6 cellular contexts compared by ENCODE assay signal in the genomic region with DNA sequence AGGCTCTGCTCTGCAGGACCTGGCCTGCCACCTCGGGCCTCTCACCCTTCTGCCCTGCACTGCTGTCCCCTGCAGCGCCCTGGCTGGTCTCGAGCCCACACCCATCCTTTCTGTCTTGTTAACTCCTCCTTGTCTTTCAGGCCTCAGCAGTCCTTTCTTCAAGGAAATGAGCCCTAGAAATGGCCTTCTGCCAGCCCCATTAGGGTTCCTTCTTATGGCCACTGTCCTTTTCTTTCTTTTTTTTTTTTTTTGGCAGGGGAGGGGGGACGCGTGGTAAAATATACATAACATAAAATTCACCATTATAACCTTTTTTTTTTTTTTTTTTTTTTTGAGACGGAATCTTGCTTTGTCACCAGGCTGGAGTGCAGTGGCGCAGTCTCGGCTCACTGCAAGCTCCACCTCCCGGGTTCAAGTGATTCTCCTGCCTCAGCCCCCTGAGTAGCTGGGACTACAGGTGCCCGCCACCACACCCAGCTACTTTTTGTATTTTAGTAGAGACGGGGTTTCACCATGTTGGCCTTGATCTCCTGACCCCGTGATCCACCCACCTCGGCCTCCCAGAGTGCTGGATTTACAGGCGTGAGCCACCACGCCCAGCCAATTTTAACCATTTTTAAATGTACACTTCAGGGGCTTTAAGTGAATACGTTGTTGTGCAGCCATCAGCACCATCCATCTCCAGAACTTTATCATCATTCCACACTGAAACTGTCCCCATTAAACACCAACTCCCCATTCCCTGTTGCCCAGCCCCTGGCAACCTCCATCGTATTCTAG. TPM values are rescaled to one million over a fixed set of nuclear protein-coding genes. Genes with fewer than 3 reads are reported as not detected.
DNase-seq lines count a peak whose midpoint lies in the region; ATAC-seq and TF ChIP-seq lines count a peak whose summit lies in the region.
"Not testable (repeated sequence)": the region's sequence is repeated elsewhere in the genome, so short reads cannot be mapped to it uniquely, and the experiment has no call there.

No MANE protein-coding gene starts in this region.

- ATAC-seq in activated T-cell treated with anti-CD3 and anti-CD28 coated beads, Interleukin-2, amount 50 U/mL, for 4 hours = not testable (repeated sequence)

- 75 to 78% methylated on average over 16 to 17 of the region's 17 CpGs for WGBS in esophagus, 2 donors
- WGBS in stomach, 5 donors = 74 to 77% (median 74%) methylated on average over 16 to 17 of the region's 17 CpGs

- intact Hi-C loops in OCI-LY7 (cut with micrococcal nuclease; ENCODE audit: unreplicated experiment); stomach (cut with DNase I; ENCODE audit: low total_unique reads): not testable (repeated sequence)

- not testable (repeated sequence) for H3K79me2 ChIP-seq in OCI-LY7 (ENCODE audit: insufficient read depth, low read depth, low read length)

- DNase-seq in OCI-LY7 (ENCODE audit: low spot score); activated T-cell treated with anti-CD3 and anti-CD28 coated beads, Interleukin-2, amount 50 U/mL, for 4 hours; stomach: not testable (repeated sequence)

- H2AFZ ChIP-seq in OCI-LY7 (ENCODE audit: low read length) = not testable (repeated sequence)

- H3K4me1 ChIP-seq in BLaER1 treated with 17β-estradiol and CSF1 and Interleukin-3, amounts not matched to agents 10 nM and 100 nM = peaks cover 31 to 54% (median 43%) of the 10 kb centered on the region in 10 experiments
- H3K4me1 ChIP-seq in OCI-LY7 (ENCODE audit: insufficient read depth, low read length, poor library complexity, severe bottlenecking) (peaks cover 18% of the 10 kb centered on the region), mucosa of rectum (ENCODE audit: control insufficient read depth in 2 of 2, insufficient read depth in 2 of 2, low read length in 2 of 2) (peaks cover 8 to 23% of the 10 kb centered on the region in 2 donors), stomach (peaks cover 11 to 48% (median 39%) of the 10 kb centered on the region in 4 donors)
- not testable (repeated sequence) for H3K4me1 ChIP-seq in esophagus (ENCODE audit: control insufficient read depth in 2 of 2, insufficient read depth in 2 of 2, low read length in 1 of 2)

- TF ChIP-seq CTCF in OCI-LY7 (conservative IDR thresholded peaks at IDR 0.05; ENCODE audit: low read length); stomach (IDR thresholded peaks at IDR 0.05): not testable (repeated sequence)

- H3K4me3 ChIP-seq in BLaER1 treated with 17β-estradiol and CSF1 and Interleukin-3, amounts not matched to agents 10 nM and 100 nM; OCI-LY7 (ENCODE audit: low read depth, low read length, poor library complexity, severe bottlenecking); esophagus (ENCODE audit: low read depth in 1 of 2, low read length in 2 of 2); mucosa of rectum (ENCODE audit: low read length in 2 of 2); stomach: not testable (repeated sequence)

- not testable (repeated sequence) for H3K9me2 ChIP-seq in OCI-LY7 (ENCODE audit: insufficient read depth, low read length)

- H3K27me3 Mint-ChIP-seq in activated T-cell treated with anti-CD3 and anti-CD28 coated beads, Interleukin-2, amount 50 U/mL, for 4 hours (ENCODE audit: low read depth) = not testable (repeated sequence)

- peaks cover 20% of the 10 kb centered on the region for H3K4me1 Mint-ChIP-seq in activated T-cell treated with anti-CD3 and anti-CD28 coated beads, Interleukin-2, amount 50 U/mL, for 4 hours (ENCODE audit: low read depth)

- peak overlapping the region; percentile 24 for H3K4me3 Mint-ChIP-seq in activated T-cell treated with anti-CD3 and anti-CD28 coated beads, Interleukin-2, amount 50 U/mL, for 4 hours

- peak overlapping the region; percentile 17 to 90 (median 78); a peak in 21 of 22 replicates for H3K4me2 ChIP-seq in BLaER1 treated with 17β-estradiol and CSF1 and Interleukin-3, amounts not matched to agents 10 nM and 100 nM
- not testable (repeated sequence) for H3K4me2 ChIP-seq in OCI-LY7 (ENCODE audit: low read length)

- not testable (repeated sequence) for H3K9me3 ChIP-seq in BLaER1 treated with 17β-estradiol and CSF1 and Interleukin-3, amounts not matched to agents 10 nM and 100 nM (replicated peaks in 1 of 11); OCI-LY7 (ENCODE audit: low read length); esophagus (ENCODE audit: control insufficient read depth in 2 of 2, insufficient read depth in 1 of 2, low read depth in 1 of 2, low read length in 1 of 2); mucosa of rectum (ENCODE audit: control insufficient read depth in 2 of 2, low read length in 2 of 2); stomach

- H3K9me3 Mint-ChIP-seq in activated T-cell treated with anti-CD3 and anti-CD28 coated beads, Interleukin-2, amount 50 U/mL, for 4 hours = not testable (repeated sequence)

- not testable (repeated sequence) for H3K27me3 ChIP-seq in BLaER1 treated with 17β-estradiol and CSF1 and Interleukin-3, amounts not matched to agents 10 nM and 100 nM; esophagus (ENCODE audit: control insufficient read depth in 1 of 2, insufficient read depth in 2 of 2, low read length in 2 of 2); mucosa of rectum (ENCODE audit: control insufficient read depth in 2 of 2, insufficient read depth in 2 of 2, low read length in 2 of 2); stomach

- TF ChIP-seq POLR2A in stomach (IDR thresholded peaks at IDR 0.05) = not testable (repeated sequence)

- H3K36me3 Mint-ChIP-seq in activated T-cell treated with anti-CD3 and anti-CD28 coated beads, Interleukin-2, amount 50 U/mL, for 4 hours (ENCODE audit: insufficient read depth) = not testable (repeated sequence)

- CTCF ChIA-PET in OCI-LY7 (lab: Charles Lee; ENCODE audit: unreplicated experiment) = interaction anchor here (0.6 to 1.0 kb wide), 3 partner anchors 10 to 165 kb away, joined by 3 to 5 read pairs (median 3); partner anchors contain the start of gene WBP2

- not testable (repeated sequence) for H4K20me1 ChIP-seq in BLaER1 treated with 17β-estradiol and CSF1 and Interleukin-3, amounts not matched to agents 10 nM and 100 nM; OCI-LY7 (ENCODE audit: insufficient read depth, low read length)

- TF ChIP-seq EP300 in stomach (IDR thresholded peaks at IDR 0.05) = not testable (repeated sequence)

- peak overlapping the region in 9 of 11 experiments; percentile 53 to 79 (median 70); a peak in 16 of 22 replicates for H3K27ac ChIP-seq in BLaER1 treated with 17β-estradiol and CSF1 and Interleukin-3, amounts not matched to agents 10 nM and 100 nM
- H3K27ac ChIP-seq in OCI-LY7 (ENCODE audit: low read depth, low read length, poor library complexity, severe bottlenecking) (peak overlapping the region; percentile 45), esophagus (ENCODE audit: low read depth in 2 of 2, low read length in 1 of 2) (peak overlapping the region; percentile 38 to 67), mucosa of rectum (ENCODE audit: low read depth in 2 of 2, low read length in 2 of 2) (peak overlapping the region; percentile 54 to 59), stomach (peak overlapping the region in 4 of 5 donors; percentile 47 to 80 (median 74))

- not testable (repeated sequence) for BruUV-seq in OCI-LY7 (replicated peaks; lab: Mats Ljungman, UMichigan)

- POLR2A ChIA-PET in OCI-LY7 (lab: Charles Lee) = interaction anchor here (0.7 to 1.4 kb wide), 5 partner anchors 10 to 676 kb away, joined by 3 to 8 read pairs (median 3); partner anchors contain the start of gene WBP2

- H3K36me3 ChIP-seq in BLaER1 treated with 17β-estradiol and CSF1 and Interleukin-3, amounts not matched to agents 10 nM and 100 nM; OCI-LY7 (ENCODE audit: insufficient read depth, low read length); esophagus (ENCODE audit: control insufficient read depth in 2 of 2, insufficient read depth in 2 of 2, low read length in 1 of 2); mucosa of rectum (ENCODE audit: control insufficient read depth in 2 of 2, insufficient read depth in 2 of 2, low read length in 2 of 2); stomach: not testable (repeated sequence)

- H3K9ac ChIP-seq in BLaER1 treated with 17β-estradiol and CSF1 and Interleukin-3, amounts not matched to agents 10 nM and 100 nM = peak overlapping the region in 6 of 11 experiments; percentile 20 to 60 (median 40); a peak in 11 of 22 replicates
- H3K9ac ChIP-seq in mucosa of rectum (ENCODE audit: low read depth in 1 of 2, low read length in 2 of 2) = not testable (repeated sequence)

RNA-seq across cellular contexts. Expression of gene WBP2, which starts 10.5 kb away (rescaled TPM):
- 24.1 and 29.9 TPM in 2 replicates for total RNA-seq in OCI-LY7 (2014; rRNA removed; shearing (Covaris generic))
- total RNA-seq in OCI-LY7 (2022) (117 and 123 TPM in 2 replicates), stomach (100 to 1,000 TPM in 1 of 5 donors, 10 to 100 TPM in 4; 28.6 to 122 (median 46.1) TPM)
- 10 to 100 TPM; 31.0 to 47.8 (median 44.5) TPM for total RNA-seq in activated T-cell treated with anti-CD3 and anti-CD28 coated beads, Interleukin-2, amount 50 U/mL, for 4 hours
- polyA plus RNA-seq in esophagus (10 to 100 TPM; 65.1 to 65.9 TPM), stomach (100 to 1,000 TPM in 1 of 3 donors, 10 to 100 TPM in 2; 87.3 to 104 (median 98.6) TPM)

RNA-seq across cellular contexts. Expression of gene TRIM47, which starts 12.8 kb away (rescaled TPM):
- 32.7 and 41.9 TPM in 2 replicates for total RNA-seq in OCI-LY7 (2014; rRNA removed; shearing (Covaris generic))
- total RNA-seq in OCI-LY7 (2022) = 21.6 and 25.9 TPM in 2 replicates
- 10 to 100 TPM; 12.8 to 18.1 (median 14.5) TPM for total RNA-seq in activated T-cell treated with anti-CD3 and anti-CD28 coated beads, Interleukin-2, amount 50 U/mL, for 4 hours
- polyA plus RNA-seq in esophagus = 10 to 100 TPM; 20.4 to 21.7 TPM
- total RNA-seq in stomach = 10 to 100 TPM in 4 of 5 donors, 1 to 10 TPM in 1; 3.5 to 40.4 (median 11.9) TPM
- polyA plus RNA-seq in stomach = 10 to 100 TPM; 24.2 to 34.7 (median 28.4) TPM

RNA-seq across cellular contexts. Expression of gene UNC13D, which starts 21.4 kb away (rescaled TPM):
- 7.1 and 8.0 TPM in 2 replicates for total RNA-seq in OCI-LY7 (2014; rRNA removed; shearing (Covaris generic))
- total RNA-seq in OCI-LY7 (2022) (12.2 and 17.8 TPM in 2 replicates), stomach (10 to 100 TPM in 4 of 5 donors, 1 to 10 TPM in 1; 9.0 to 45.5 (median 25.5) TPM)
- 100 to 1,000 TPM; 122 to 146 (median 124) TPM for total RNA-seq in activated T-cell treated with anti-CD3 and anti-CD28 coated beads, Interleukin-2, amount 50 U/mL, for 4 hours
- polyA plus RNA-seq in esophagus (10 to 100 TPM; 21.0 to 22.4 TPM), stomach (10 to 100 TPM in 2 of 3 donors, 1 to 10 TPM in 1; 6.4 to 18.5 (median 17.9) TPM)

RNA-seq across cellular contexts. Expression of gene TRIM65, which starts 31.2 kb away (rescaled TPM):
- 45.0 and 54.2 TPM in 2 replicates for total RNA-seq in OCI-LY7 (2014; rRNA removed; shearing (Covaris generic))
- total RNA-seq in OCI-LY7 (2022) (60.4 and 62.9 TPM in 2 replicates), stomach (10 to 100 TPM in 3 of 5 donors, 1 to 10 TPM in 1, not detected in 1; 9.2 to 26.6 (median 16.9) TPM)
- 10 to 100 TPM; 35.3 to 46.9 (median 43.7) TPM for total RNA-seq in activated T-cell treated with anti-CD3 and anti-CD28 coated beads, Interleukin-2, amount 50 U/mL, for 4 hours
- polyA plus RNA-seq in esophagus (10 to 100 TPM in 1 of 2 donors, 1 to 10 TPM in 1; 9.8 to 19.8 TPM), stomach (10 to 100 TPM in 1 of 3 donors, 1 to 10 TPM in 2; 8.1 to 10.6 (median 9.5) TPM)

RNA-seq across cellular contexts. Expression of gene MRPL38, which starts 39.1 kb away (rescaled TPM):
- 91.9 and 112 TPM in 2 replicates for total RNA-seq in OCI-LY7 (2014; rRNA removed; shearing (Covaris generic))
- total RNA-seq in OCI-LY7 (2022) (175 and 198 TPM in 2 replicates), stomach (100 to 1,000 TPM in 1 of 5 donors, 10 to 100 TPM in 3, 1 to 10 TPM in 1; 9.3 to 244 (median 29.9) TPM)
- total RNA-seq in activated T-cell treated with anti-CD3 and anti-CD28 coated beads, Interleukin-2, amount 50 U/mL, for 4 hours = 100 to 1,000 TPM; 203 to 227 (median 218) TPM
- polyA plus RNA-seq in esophagus (10 to 100 TPM; 51.7 to 65.8 TPM), stomach (10 to 100 TPM; 54.2 to 89.2 (median 73.9) TPM)
